In genomic region chr9:847505-847904, GRCh38 we compare ENCODE assay signal across 29 cellular contexts. TPM values are rescaled to one million over a fixed set of nuclear protein-coding genes. Genes with fewer than 3 reads are reported as not detected.
A peak's percentile ranks its signal among the peaks of the same experiment; 100 is the strongest.
DNase-seq lines count a peak whose midpoint lies in the region; ATAC-seq and TF ChIP-seq lines count a peak whose summit lies in the region.
"Had no signal": no experiment of that assay in that cellular context is flagged by ENCODE, and none has a peak within 500 bp of the region (broad histone marks: within the 10 kb centered on the region; RNA-seq: fewer than 3 reads in every experiment).

No MANE protein-coding gene starts in this region.

- H3K27me3 ChIP-seq in GM23338 (ENCODE audit: insufficient read depth) (peaks cover 66% of the 10 kb centered on the region), adrenal gland (peaks cover 45% of the 10 kb centered on the region)

- peaks cover 17% of the 10 kb centered on the region for H3K4me1 Mint-ChIP-seq in GM23338
- H3K4me1 Mint-ChIP-seq in stimulated activated effector memory CD8-positive, alpha-beta T cell treated with anti-CD3 and anti-CD28 coated beads, Interleukin-12 subunit alpha, Interleukin-12 subunit beta, amount 100 ng/mL, for 72 hours = peaks cover 7% of the 10 kb centered on the region
- peaks cover 2% of the 10 kb centered on the region for H3K4me1 Mint-ChIP-seq in activated CD4-positive, alpha-beta T cell treated with anti-CD3 and anti-CD28 coated beads, Interleukin-2, amount 10 ng/mL, durations not matched to agents 7 days and 5 days

- WGBS in adrenal gland, 4 donors = 37 to 63% (median 57%) methylated on average over 6 of the region's 6 CpGs

- 0 out of 3 replicates have a peak, but pooled peaks cover 8% of the 10 kb centered on the region for H3K36me3 Mint-ChIP-seq in GM23338 (ENCODE audit: low read depth)
- H3K36me3 Mint-ChIP-seq in stimulated activated effector memory CD8-positive, alpha-beta T cell treated with anti-CD3 and anti-CD28 coated beads, Interleukin-12 subunit alpha, Interleukin-12 subunit beta, amount 100 ng/mL, for 72 hours = no peaks in the 10 kb centered on the region
- H3K36me3 Mint-ChIP-seq in activated CD4-positive, alpha-beta T cell treated with anti-CD3 and anti-CD28 coated beads, Interleukin-2, amount 10 ng/mL, durations not matched to agents 7 days and 5 days (ENCODE audit: low read depth) = no peaks in the 10 kb centered on the region
- H3K36me3 Mint-ChIP-seq: stimulated activated naive B cell treated with anti-CD40 and anti-IgM and Interleukin-4, amounts not matched to agents 10 μg/mL and 1 μg/mL and 100 μg/mL, for 72 hours had no signal

- H3K27me3 Mint-ChIP-seq in GM23338 (ENCODE audit: insufficient read depth, low read depth, poor library complexity) = peaks cover 44% of the 10 kb centered on the region
- H3K27me3 Mint-ChIP-seq in activated CD4-positive, alpha-beta T cell treated with anti-CD3 and anti-CD28 coated beads, Interleukin-2, amount 10 ng/mL, durations not matched to agents 7 days and 5 days = peaks cover 37% of the 10 kb centered on the region

- H3K4me1 ChIP-seq in GM23338 (ENCODE audit: insufficient read depth) (peaks cover 21% of the 10 kb centered on the region), adrenal gland (replicated peaks in 1 of 2) (no peaks in the 10 kb centered on the region)
- H3K4me1 ChIP-seq: body of pancreas, psoas muscle had no signal

- H3K27ac ChIP-seq in GM23338 (ENCODE audit: low read depth) = no peak overlapping the region
- no peak overlapping the region for H3K27ac ChIP-seq in adrenal gland
- H3K27ac ChIP-seq: body of pancreas, esophagus squamous epithelium, gastroesophageal sphincter, neutrophil, psoas muscle, RWPE1, thoracic aorta, VCaP had no signal

- H3K4me3 ChIP-seq in GM23338 (no peak overlapping the region), adrenal gland (no peak overlapping the region)
- H3K4me3 ChIP-seq: body of pancreas, esophagus squamous epithelium, gastroesophageal sphincter, psoas muscle, thoracic aorta had no signal

- ATAC-seq in GM18868 (IDR thresholded peaks at IDR 0.05; ENCODE audit: unreplicated experiment) (peak; percentile 88), GM23338 (no peak), HG03378 (IDR thresholded peaks at IDR 0.05; ENCODE audit: unreplicated experiment) (peak; percentile 63)
- ATAC-seq in stimulated activated effector memory CD8-positive, alpha-beta T cell treated with anti-CD3 and anti-CD28 coated beads, Interleukin-12 subunit alpha, Interleukin-12 subunit beta, amount 100 ng/mL, for 72 hours = peak; percentile 87
- ATAC-seq: activated naive CD8-positive, alpha-beta T cell treated with anti-CD3 and anti-CD28 coated beads, Interleukin-2, amount 50 U/mL, for 24 hours; body of pancreas; gastroesophageal sphincter; psoas muscle; stimulated activated naive B cell treated with anti-CD40 and anti-IgM and Interleukin-4, amounts not matched to agents 10 μg/mL and 1 μg/mL and 100 μg/mL, for 72 hours had no signal

- intact Hi-C loops in adrenal gland (cut with DNase I) = no loop called here

- CTCF ChIA-PET in activated CD4-positive, alpha-beta T cell treated with anti-CD3 and anti-CD28 coated beads, Interleukin-2, amount 10 ng/mL, durations not matched to agents 7 days and 5 days (lab: Charles Lee) = no interaction called here

- TF ChIP-seq POLR2A in adrenal gland (IDR thresholded peaks at IDR 0.05) = no peak

- POLR2A ChIA-PET in activated CD4-positive, alpha-beta T cell treated with anti-CD3 and anti-CD28 coated beads, Interleukin-2, amount 10 ng/mL, durations not matched to agents 7 days and 5 days (lab: Charles Lee) = no interaction called here

- no peak overlapping the region for H2AFZ ChIP-seq in GM23338

- TF ChIP-seq CTCF in GM23338 (conservative IDR thresholded peaks at IDR 0.05; ENCODE audit: low read depth in 2 of 2) (no peak), adrenal gland (IDR thresholded peaks at IDR 0.05) (no peak)

- H3K27ac Mint-ChIP-seq in GM23338 = no peak overlapping the region
- no peak overlapping the region for H3K27ac Mint-ChIP-seq in stimulated activated effector memory CD8-positive, alpha-beta T cell treated with anti-CD3 and anti-CD28 coated beads, Interleukin-12 subunit alpha, Interleukin-12 subunit beta, amount 100 ng/mL, for 72 hours
- no peak overlapping the region for H3K27ac Mint-ChIP-seq in activated CD4-positive, alpha-beta T cell treated with anti-CD3 and anti-CD28 coated beads, Interleukin-2, amount 10 ng/mL, durations not matched to agents 7 days and 5 days
- H3K27ac Mint-ChIP-seq: activated naive CD8-positive, alpha-beta T cell treated with anti-CD3 and anti-CD28 coated beads, Interleukin-2, amount 50 U/mL, for 24 hours; CD4-positive, alpha-beta T cell; stimulated activated naive B cell treated with anti-CD40 and anti-IgM and Interleukin-4, amounts not matched to agents 10 μg/mL and 1 μg/mL and 100 μg/mL, for 72 hours had no signal

- peak overlapping the region; percentile 42; the same call in 1 of the 2 replicates for H3K4me2 ChIP-seq in GM23338
- H3K4me2 ChIP-seq: SK-N-SH had no signal

- no peak overlapping the region for H3K4me3 Mint-ChIP-seq in GM23338
- H3K4me3 Mint-ChIP-seq in stimulated activated effector memory CD8-positive, alpha-beta T cell treated with anti-CD3 and anti-CD28 coated beads, Interleukin-12 subunit alpha, Interleukin-12 subunit beta, amount 100 ng/mL, for 72 hours = no peak overlapping the region
- no peak overlapping the region for H3K4me3 Mint-ChIP-seq in activated CD4-positive, alpha-beta T cell treated with anti-CD3 and anti-CD28 coated beads, Interleukin-2, amount 10 ng/mL, durations not matched to agents 7 days and 5 days
- H3K4me3 Mint-ChIP-seq: activated naive CD8-positive, alpha-beta T cell treated with anti-CD3 and anti-CD28 coated beads, Interleukin-2, amount 50 U/mL, for 24 hours; CD4-positive, alpha-beta T cell; stimulated activated naive B cell treated with anti-CD40 and anti-IgM and Interleukin-4, amounts not matched to agents 10 μg/mL and 1 μg/mL and 100 μg/mL, for 72 hours had no signal

- no peak for DNase-seq in GM23338 (ENCODE audit: low spot score)
- DNase-seq in stimulated activated effector memory CD8-positive, alpha-beta T cell treated with anti-CD3 and anti-CD28 coated beads, Interleukin-12 subunit alpha, Interleukin-12 subunit beta, amount 100 ng/mL, for 72 hours (ENCODE audit: low spot score in 2 of 2) = no peak
- DNase-seq in adrenal gland = no peak
- no peak for DNase-seq in NCI-H1048 (lab: John Stamatoyannopoulos, UW)
- no peak for DNase-seq in activated CD4-positive, alpha-beta T cell treated with anti-CD3 and anti-CD28 coated beads, Interleukin-2, amount 10 ng/mL, durations not matched to agents 7 days and 5 days
- DNase-seq: activated CD4-positive, alpha-beta T cell treated with anti-CD3 and anti-CD28 coated beads, Interleukin-2, amount 50 U/mL, for 4 hours; activated CD8-positive, alpha-beta memory T cell treated with anti-CD3 and anti-CD28 coated beads, Interleukin-2, amount 50 U/mL, for 4 hours; activated gamma-delta T cell; activated naive CD8-positive, alpha-beta T cell treated with anti-CD3 and anti-CD28 coated beads, Interleukin-2, amount 50 U/mL, for 24 hours; body of pancreas; CD4-positive, alpha-beta T cell; esophagus squamous epithelium; Kasumi-1; NCI-H187; NCI-H748 treated with DMSO at 0.1 percent for 48 hours; psoas muscle; SK-N-SH; stimulated activated naive B cell treated with anti-CD40 and anti-IgM and Interleukin-4, amounts not matched to agents 10 μg/mL and 1 μg/mL and 100 μg/mL, for 72 hours; T-helper 2 cell had no signal

- H3K79me2 ChIP-seq in GM23338 (replicated peaks; ENCODE audit: insufficient read depth) = no peaks in the 10 kb centered on the region

- H3F3A ChIP-seq in GM23338 (replicated peaks; ENCODE audit: low read depth) = peaks cover 7% of the 10 kb centered on the region

- H3K9me3 ChIP-seq in adrenal gland (replicated peaks in 1 of 3) = no peaks in the 10 kb centered on the region
- H3K9me3 ChIP-seq: body of pancreas, esophagus squamous epithelium, gastroesophageal sphincter, neutrophil, psoas muscle, SK-N-SH, thoracic aorta had no signal

- peaks cover 16% of the 10 kb centered on the region; the same call in 1 of the 2 replicates for H4K20me1 ChIP-seq in GM23338 (replicated peaks; ENCODE audit: insufficient read depth)

- no peaks in the 10 kb centered on the region for H3K9me2 ChIP-seq in GM23338 (ENCODE audit: insufficient read depth)
- H3K9me2 ChIP-seq: SK-N-SH had no signal

- H3K36me3 ChIP-seq in GM23338 (ENCODE audit: insufficient read depth) = no peaks in the 10 kb centered on the region
- H3K36me3 ChIP-seq in adrenal gland (replicated peaks in 1 of 2) = no peaks in the 10 kb centered on the region
- H3K36me3 ChIP-seq: esophagus squamous epithelium, gastroesophageal sphincter, neutrophil, thoracic aorta had no signal

- H3K9me3 Mint-ChIP-seq in GM23338 = peaks cover 11% of the 10 kb centered on the region
- no peaks in the 10 kb centered on the region for H3K9me3 Mint-ChIP-seq in stimulated activated effector memory CD8-positive, alpha-beta T cell treated with anti-CD3 and anti-CD28 coated beads, Interleukin-12 subunit alpha, Interleukin-12 subunit beta, amount 100 ng/mL, for 72 hours
- no peaks in the 10 kb centered on the region for H3K9me3 Mint-ChIP-seq in activated CD4-positive, alpha-beta T cell treated with anti-CD3 and anti-CD28 coated beads, Interleukin-2, amount 10 ng/mL, durations not matched to agents 7 days and 5 days
- H3K9me3 Mint-ChIP-seq: activated naive CD8-positive, alpha-beta T cell treated with anti-CD3 and anti-CD28 coated beads, Interleukin-2, amount 50 U/mL, for 24 hours; CD4-positive, alpha-beta T cell; stimulated activated naive B cell treated with anti-CD40 and anti-IgM and Interleukin-4, amounts not matched to agents 10 μg/mL and 1 μg/mL and 100 μg/mL, for 72 hours had no signal

RNA-seq across cellular contexts. Expression of gene DMRT1, which starts 6.0 kb away (rescaled TPM):
- 1.8 TPM in 1 of 2 replicates, not detected in the other for total RNA-seq in GM23338 (2014; rRNA removed; shearing (Covaris generic))
- polyA plus RNA-seq in GM23338 (2016; fragmentation: Nextera tagmentation; extraction: Ambion mirVana) (0.23 TPM in 1 of 2 replicates, not detected in the other), adrenal gland (not detected)
- 1 to 10 TPM in 1 of 8 donors, not detected in 7; 9.2 TPM for total RNA-seq in adrenal gland
- total RNA-seq in activated CD4-positive, alpha-beta T cell treated with anti-CD3 and anti-CD28 coated beads, Interleukin-2, amount 10 ng/mL, durations not matched to agents 7 days and 5 days = not detected
- total RNA-seq: body of pancreas; CD4-positive, alpha-beta T cell; cerebellum; esophagus squamous epithelium; gastroesophageal sphincter; lung microvascular endothelial cell; psoas muscle; skeletal muscle tissue; thoracic aorta had no signal
- polyA plus RNA-seq: psoas muscle, SK-N-SH had no signal
